In genomic region chr10:7818295-7819125, GRCh38 we compare ENCODE assay signal across 8 cellular contexts. TPM values are rescaled to one million over a fixed set of nuclear protein-coding genes. Genes with fewer than 3 reads are reported as not detected.
A peak's percentile ranks its signal among the peaks of the same experiment; 100 is the strongest.
DNase-seq lines count a peak whose midpoint lies in the region; ATAC-seq, FAIRE-seq and TF ChIP-seq lines count a peak whose summit lies in the region.

TSS of gene TAF3 (plus strand) at chr10:7818505. CDS start at chr10:7818710, 205 bp downstream.

- FAIRE-seq in urothelium cell line (lab: Jason Lieb, UNC) = peak; percentile 56

- DNase-seq in NCI-H1436 (lab: John Stamatoyannopoulos, UW) = peak; percentile 93
- peak; percentile 77 to 94 (median 88) for DNase-seq in T-helper 2 cell
- peak; percentile 93 to 97 (median 96) for DNase-seq in right cardiac atrium
- DNase-seq in psoas muscle = peak; percentile 93 to 96
- DNase-seq in urothelium cell line (ENCODE audit: low spot score) = peak; percentile 92

- H3K27ac ChIP-seq in angular gyrus (ENCODE audit: low read depth, low read length) = peak within 1 kb of the TSS; percentile 19
- peak within 1 kb of the TSS; percentile 49 for H3K27ac ChIP-seq in right cardiac atrium (ENCODE audit: low read length)
- H3K27ac ChIP-seq in psoas muscle = peak within 1 kb of the TSS; percentile 83

- no peaks in the 10 kb centered on the region for H3K9me3 ChIP-seq in right cardiac atrium (ENCODE audit: control insufficient read depth, low read length)
- no peaks in the 10 kb centered on the region for H3K9me3 ChIP-seq in psoas muscle

- peak; percentile 91 for TF ChIP-seq POLR2A in GM18505 (IDR thresholded peaks at IDR 0.05; ENCODE audit: borderline replicate concordance, extremely low read depth, insufficient read depth, insufficient read length)

- intact Hi-C loops in right cardiac atrium (cut with DNase I) = no loop called here
- intact Hi-C loops in psoas muscle (cut with DNase I) = loop anchor here (5.0 to 10.0 kb wide), 2 partner anchors 61 to 64 kb away; no protein-coding TSS in a partner anchor

- peaks cover 0 to 22% of the 10 kb centered on the region in 2 donors for H3K36me3 ChIP-seq in psoas muscle (ENCODE audit: insufficient read depth in 1 of 2, low read depth in 1 of 2)

- no peaks in the 10 kb centered on the region for H3K4me1 ChIP-seq in right cardiac atrium (ENCODE audit: control insufficient read depth, insufficient read depth, low read length)
- H3K4me1 ChIP-seq in psoas muscle = peaks cover 16% of the 10 kb centered on the region

- H3K27me3 ChIP-seq in right cardiac atrium (ENCODE audit: control insufficient read depth, insufficient read depth) (no peaks in the 10 kb centered on the region), psoas muscle (ENCODE audit: insufficient read depth in 3 of 3, low read length in 2 of 3) (no peaks in the 10 kb centered on the region)

- ATAC-seq in GM18505 (IDR thresholded peaks at IDR 0.05; ENCODE audit: unreplicated experiment) (peak; percentile 89), HG02852 (IDR thresholded peaks at IDR 0.05; ENCODE audit: unreplicated experiment) (peak; percentile 85), right cardiac atrium (peak; percentile 91 to 95), psoas muscle (peak; percentile 94 to 97 (median 95))

- H3K4me3 ChIP-seq in right cardiac atrium (ENCODE audit: low read length) (peak within 1 kb of the TSS; percentile 82), psoas muscle (peak within 1 kb of the TSS; percentile 87)

- no peak for TF ChIP-seq CTCF in psoas muscle (IDR thresholded peaks at IDR 0.05)

- under 1% methylated on average over 77 of the region's 77 CpGs for WGBS in right cardiac atrium
- WGBS in psoas muscle, 3 donors = 0 to 1% (median 0%) methylated on average over 73 to 77 of the region's 77 CpGs

RNA-seq across cellular contexts. Expression of gene TAF3, which starts in this region (rescaled TPM):
- total RNA-seq in right cardiac atrium (10 to 100 TPM in 2 of 4 donors, 1 to 10 TPM in 2; 7.9 to 11.3 (median 9.6) TPM), psoas muscle (10 to 100 TPM; 10.0 to 14.7 (median 13.6) TPM)
- polyA plus RNA-seq in right cardiac atrium (4.7 TPM), psoas muscle (10 to 100 TPM in 1 of 3 donors, 1 to 10 TPM in 2; 4.6 to 21.5 (median 7.3) TPM)

Comparison
In these comparisons a context has a peak if more than half of its experiments do, and no peak if none do; other contexts are left out.
1. Peak in every context shown above with its lines: DNase-seq, ATAC-seq, H3K4me3 ChIP-seq and H3K27ac ChIP-seq.
2. H3K27ac ChIP-seq: peak in every context shown above with its lines; median percentile 83 in psoas muscle; 49 in right cardiac atrium; 19 in angular gyrus.
3. intact Hi-C loops: an anchor here in psoas muscle (5.0 to 10.0 kb wide); none called in right cardiac atrium.